Comparison of ENCODE assay signal across 1 cellular context in the genomic region with DNA sequence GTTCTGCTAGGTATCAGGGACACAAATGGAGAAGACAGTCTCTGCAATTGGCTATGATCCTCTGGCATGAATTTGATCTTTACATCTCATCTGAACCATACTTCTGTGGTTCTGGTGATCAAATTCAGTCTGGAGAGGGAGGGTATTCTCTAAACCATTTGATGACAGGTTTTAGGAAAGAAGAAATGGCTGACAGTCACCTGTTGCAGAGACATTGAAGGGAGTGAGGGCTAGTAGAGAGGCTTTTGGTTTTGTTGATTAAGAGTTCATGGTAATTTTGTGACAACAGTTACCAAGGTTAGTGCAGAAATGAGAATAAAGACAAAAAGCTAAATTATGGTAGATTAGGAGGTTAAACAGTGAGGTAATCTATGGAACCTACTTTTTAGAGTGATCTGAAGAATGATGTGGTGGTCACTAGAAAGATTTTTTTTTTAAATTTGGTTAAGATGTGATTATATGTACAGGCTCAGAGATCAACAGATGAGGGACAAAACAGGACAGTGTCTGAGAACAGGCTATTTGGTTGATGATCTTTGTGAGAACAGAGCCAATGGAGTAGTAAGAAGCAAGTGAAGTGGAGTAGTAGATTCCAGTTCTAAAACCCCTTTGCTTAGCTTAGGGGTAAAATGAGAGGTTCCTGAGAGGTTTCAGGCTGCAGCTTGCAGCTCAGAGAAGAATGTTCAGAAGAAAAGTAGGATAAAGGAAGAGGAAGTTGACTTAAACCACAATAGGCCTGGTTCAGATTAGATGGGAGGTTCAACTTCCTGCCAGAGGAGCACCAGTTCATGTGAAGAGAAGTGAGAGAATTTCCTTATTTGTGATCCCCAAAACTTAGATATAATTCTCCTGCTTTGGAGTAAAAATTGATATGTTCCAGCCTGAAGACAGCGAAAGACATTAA.
TF ChIP-seq lines count a peak whose summit lies in the region.

No MANE protein-coding gene starts in this region.

TF ChIP-seq in A549, 52 proteins besides CTCF, POLR2A, EP300 and RAD21 (continued from another document):
- TF ChIP-seq EHMT2 (IDR thresholded peaks at IDR 0.05; ENCODE audit: low read depth) = no peak
- TF ChIP-seq, protein P1, sequence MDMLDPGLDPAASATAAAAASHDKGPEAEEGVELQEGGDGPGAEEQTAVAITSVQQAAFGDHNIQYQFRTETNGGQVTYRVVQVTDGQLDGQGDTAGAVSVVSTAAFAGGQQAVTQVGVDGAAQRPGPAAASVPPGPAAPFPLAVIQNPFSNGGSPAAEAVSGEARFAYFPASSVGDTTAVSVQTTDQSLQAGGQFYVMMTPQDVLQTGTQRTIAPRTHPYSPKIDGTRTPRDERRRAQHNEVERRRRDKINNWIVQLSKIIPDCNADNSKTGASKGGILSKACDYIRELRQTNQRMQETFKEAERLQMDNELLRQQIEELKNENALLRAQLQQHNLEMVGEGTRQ (IDR thresholded peaks at IDR 0.05) = no peak
- no peak for TF ChIP-seq NPAS2 (CRISPR knock-in tag; IDR thresholded peaks at IDR 0.05; ENCODE audit: borderline replicate concordance)
- TF ChIP-seq CBX8 (IDR thresholded peaks at IDR 0.05) = no peak
- no peak for TF ChIP-seq KDM1A (IDR thresholded peaks at IDR 0.05; ENCODE audit: low read depth)
- TF ChIP-seq ZSCAN20 (CRISPR knock-in tag; IDR thresholded peaks at IDR 0.05) = no peak
